In the genomic region with DNA sequence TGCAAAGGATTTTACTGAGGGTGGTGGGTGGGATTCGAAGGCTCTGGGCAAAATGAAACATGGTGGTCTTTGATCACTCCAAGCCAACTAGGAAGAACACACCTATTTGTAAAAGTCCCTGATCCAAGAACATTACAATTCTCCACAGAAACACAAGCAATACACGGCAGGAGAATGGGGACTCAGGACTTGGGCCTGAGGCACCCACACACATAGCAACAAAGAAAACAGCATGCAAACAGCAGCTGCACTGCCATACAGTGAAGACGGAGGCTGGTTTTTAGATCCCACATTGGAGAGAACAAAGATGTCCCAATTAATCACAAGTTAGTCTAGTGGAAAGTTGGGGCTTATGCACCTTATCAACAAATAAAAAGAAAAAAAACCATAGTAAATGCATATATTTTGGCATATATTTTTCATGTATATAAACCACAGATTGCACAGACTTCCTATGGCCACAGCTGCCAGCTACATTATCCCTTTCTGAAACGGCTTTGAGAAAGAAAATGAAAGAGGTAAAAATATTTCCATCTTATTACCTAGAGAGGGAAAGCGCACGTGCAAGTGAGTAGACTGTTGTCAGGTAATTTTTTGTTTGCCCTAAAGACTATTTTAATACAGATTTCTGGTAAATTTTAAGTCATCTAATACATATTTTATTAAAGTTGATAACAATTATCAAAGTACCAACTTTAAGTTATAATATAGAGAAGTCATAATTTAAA, we compare ENCODE assay signal across 16 cellular contexts.
DNase-seq lines count a peak whose midpoint lies in the region; ATAC-seq, FAIRE-seq and TF ChIP-seq lines count a peak whose summit lies in the region.
"Had no signal": no experiment of that assay in that cellular context is flagged by ENCODE, and none has a peak within 500 bp of the region (broad histone marks: within the 10 kb centered on the region; RNA-seq: fewer than 3 reads in every experiment).

No MANE protein-coding gene starts in this region.

- H4K20me1 ChIP-seq in IMR-90 (ENCODE audit: insufficient read depth, low read length) (peaks cover 4% of the 10 kb centered on the region; the same call in 1 of the 2 replicates), keratinocyte (ENCODE audit: control insufficient read depth, extremely low read depth, insufficient read depth, low read length) (no peaks in the 10 kb centered on the region)

- no peak overlapping the region for H3K56ac ChIP-seq in IMR-90 (ENCODE audit: extremely low read depth, insufficient read depth, low read length)

- TF ChIP-seq POLR2A in IMR-90 (IDR thresholded peaks at IDR 0.05; ENCODE audit: low read depth, low read length), result no peak

- H3K4me3 ChIP-seq in IMR-90 (ENCODE audit: insufficient read depth, low read depth, low read length) (no peak overlapping the region), keratinocyte (ENCODE audit: control insufficient read depth in 2 of 3, extremely low read depth in 1 of 3, insufficient read depth in 2 of 3, low read depth in 1 of 3, low read length in 3 of 3) (no peak overlapping the region)
- H3K4me3 ChIP-seq: breast epithelium, ovary had no signal

- H2BK5ac ChIP-seq in IMR-90 (ENCODE audit: low read depth, low read length, poor library complexity, severe bottlenecking), result no peak overlapping the region

- BruUV-seq in IMR-90 (replicated peaks; lab: Mats Ljungman, UMichigan), result no TSS peak

- H2BK120ac ChIP-seq in IMR-90 (ENCODE audit: low read depth, low read length), result no peak overlapping the region

- TF ChIP-seq RAD21 in IMR-90 (IDR thresholded peaks at IDR 0.05; ENCODE audit: low read length), result no peak

- H3K9ac ChIP-seq in IMR-90 (ENCODE audit: low read depth, low read length) (no peak overlapping the region), keratinocyte (ENCODE audit: control insufficient read depth, extremely low read depth, insufficient read depth, low read length) (peak overlapping the region; percentile 3)

- dilution Hi-C loops in IMR-90 (cut with HindIII; ENCODE audit: low sequenced_read_pairs, unreplicated experiment), result no loop called here
- dilution Hi-C loops in keratinocyte (cut with MboI; ENCODE audit: extremely low pct_ligation_motif_present, low sequenced_read_pairs), result no loop called here

- no CpG with 5 or more reads among the region's 6 CpGs for WGBS in IMR-90 (ENCODE audit: extremely low coverage in 2 of 2, insufficient read length in 1 of 2), 2 experiments

- in situ Hi-C loops in IMR-90 (cut with MboI; ENCODE audit: low sequenced_read_pairs), result no loop called here

- H3K4me2 ChIP-seq in IMR-90 (ENCODE audit: low read depth, low read length), result no peak overlapping the region
- H3K4me2 ChIP-seq in keratinocyte (ENCODE audit: control insufficient read depth, extremely low read depth, insufficient read depth, low read depth, low read length), result peak overlapping the region; percentile 64

- H4K5ac ChIP-seq in IMR-90 (ENCODE audit: low read depth, low read length), result no peak overlapping the region

- no peak overlapping the region for H2AK9ac ChIP-seq in IMR-90 (replicated peaks; ENCODE audit: low read depth, low read length, poor library complexity)

- 0 out of 2 replicates have a peak overlapping the region, but pooled peaks have one; percentile 23 for H2BK20ac ChIP-seq in IMR-90 (ENCODE audit: low read depth, low read length)

- no peak overlapping the region for H3K27ac ChIP-seq in IMR-90 (ENCODE audit: insufficient read depth, low read length)
- peak overlapping the region; percentile 64 for H3K27ac ChIP-seq in keratinocyte (ENCODE audit: control insufficient read depth, insufficient read depth, low read length)
- H3K27ac ChIP-seq: breast epithelium had no signal

- no peak for FAIRE-seq in keratinocyte (lab: Jason Lieb, UNC)

- ATAC-seq in GM19463 (IDR thresholded peaks at IDR 0.05; ENCODE audit: unreplicated experiment) (peak; percentile 58), IMR-90 (ENCODE audit: low read depth) (no peak), left lobe of liver (no peak), HG02623 (IDR thresholded peaks at IDR 0.05; ENCODE audit: unreplicated experiment) (no peak)
- ATAC-seq: Panc1 had no signal

- no peak overlapping the region for H3K18ac ChIP-seq in IMR-90 (ENCODE audit: low read depth, low read length)

- POLR2A ChIA-PET in IMR-90 (lab: Charles Lee; ENCODE audit: unreplicated experiment), result interaction anchor here (0.6 kb wide), 1 partner anchor 243 kb away, joined by 7 read pairs; no protein-coding TSS in a partner anchor

- H3K9me3 ChIP-seq in IMR-90 (ENCODE audit: control insufficient read depth, insufficient read depth, low read length) (no peaks in the 10 kb centered on the region), keratinocyte (ENCODE audit: control insufficient read depth, low read depth, low read length) (no peaks in the 10 kb centered on the region)
- H3K9me3 ChIP-seq: breast epithelium, ovary had no signal

- H3K79me1 ChIP-seq in IMR-90 (ENCODE audit: low read depth in 1 of 2, low read length in 2 of 2), result peaks cover 28 to 46% of the 10 kb centered on the region in 2 experiments

- H3K9me1 ChIP-seq in IMR-90 (ENCODE audit: insufficient read depth, low read length) (peaks cover 18% of the 10 kb centered on the region), keratinocyte (ENCODE audit: control insufficient read depth, extremely low read depth, insufficient read depth, low read length) (no peaks in the 10 kb centered on the region)

- no peaks in the 10 kb centered on the region for H3K79me2 ChIP-seq in keratinocyte (ENCODE audit: control insufficient read depth, insufficient read depth, low read length)

- no peak overlapping the region for H3K14ac ChIP-seq in IMR-90 (replicated peaks; ENCODE audit: low read depth, low read length)

- intact Hi-C loops in IMR-90 (cut with micrococcal nuclease), result loop anchor here (1.0 kb wide), 1 partner anchor 42 kb away; no protein-coding TSS in a partner anchor

- no peak overlapping the region for H3K4ac ChIP-seq in IMR-90 (ENCODE audit: low read depth, low read length)

- no peak for TF ChIP-seq CTCF in IMR-90 (conservative IDR thresholded peaks at IDR 0.05; ENCODE audit: low read depth, low read length)
- no peak for TF ChIP-seq CTCF in keratinocyte (optimal IDR thresholded peaks at IDR 0.05 in 1 of 3, IDR thresholded peaks at IDR 0.05 in 1 of 3, conservative IDR thresholded peaks at IDR 0.05 in 1 of 3; ENCODE audit: extremely low read depth in 1 of 3, insufficient read depth in 2 of 3, low read length in 3 of 3)

- DNase-seq in Daoy (ENCODE audit: low read depth) (peak; percentile 2), IMR-90 (peak; percentile 23), keratinocyte (ENCODE audit: low read depth, low spot score) (no peak), AML-193 (lab: John Stamatoyannopoulos, UW) (no peak), left lobe of liver (ENCODE audit: low spot score) (no peak), SHP77 (lab: John Stamatoyannopoulos, UW) (no peak)
- DNase-seq: activated CD4-positive, alpha-beta T cell treated with anti-CD3 and anti-CD28 coated beads, Interleukin-2, amount 50 U/mL, for 4 hours; activated effector memory CD4-positive, alpha-beta T cell treated with anti-CD3 and anti-CD28 coated beads, Interleukin-2, amount 50 U/mL, for 16 hours; DMS53; KBM-7; NCI-H2029; ovary had no signal

- no peak overlapping the region for H4K91ac ChIP-seq in IMR-90 (ENCODE audit: insufficient read depth, low read depth, low read length)

- H2AFZ ChIP-seq in IMR-90 (replicated peaks; ENCODE audit: low read length, poor library complexity) (no peak overlapping the region), keratinocyte (ENCODE audit: control insufficient read depth, low read length) (peak overlapping the region; percentile 4)

- H3K36me3 ChIP-seq in IMR-90 (ENCODE audit: control insufficient read depth, insufficient read depth, low read length), result no peaks in the 10 kb centered on the region
- H3K36me3 ChIP-seq in keratinocyte (ENCODE audit: control insufficient read depth in 2 of 2, extremely low read depth in 1 of 2, insufficient read depth in 2 of 2, low read length in 2 of 2), result no peaks in the 10 kb centered on the region
- H3K36me3 ChIP-seq: breast epithelium, ovary had no signal

- H3K23ac ChIP-seq in IMR-90 (ENCODE audit: low read depth, low read length), result no peak overlapping the region

- no peak overlapping the region for H4K8ac ChIP-seq in IMR-90 (ENCODE audit: low read depth in 2 of 2, low read length in 2 of 2)

- H3K4me1 ChIP-seq in IMR-90 (ENCODE audit: control insufficient read depth, insufficient read depth, low read length) (peaks cover 11% of the 10 kb centered on the region), keratinocyte (ENCODE audit: control insufficient read depth, extremely low read depth, insufficient read depth, low read length) (peaks cover 12% of the 10 kb centered on the region)
- H3K4me1 ChIP-seq: breast epithelium had no signal

- H3K27me3 ChIP-seq in IMR-90 (ENCODE audit: control insufficient read depth, insufficient read depth, low read length) (no peaks in the 10 kb centered on the region), keratinocyte (ENCODE audit: control insufficient read depth, extremely low read depth, insufficient read depth, low read length) (no peaks in the 10 kb centered on the region)
- H3K27me3 ChIP-seq: breast epithelium, ovary had no signal

- no peak overlapping the region for H2AK5ac ChIP-seq in IMR-90 (ENCODE audit: low read depth, low read length)

- no peak overlapping the region for H2BK15ac ChIP-seq in IMR-90 (ENCODE audit: low read depth, low read length)

- CTCF ChIA-PET in IMR-90 (lab: Yijun Ruan, JAX), result interaction anchor here (0.6 kb wide), 1 partner anchor 837 kb away, joined by 3 read pairs; no protein-coding TSS in a partner anchor

TF ChIP-seq in IMR-90, 13 proteins besides CTCF, POLR2A, EP300 and RAD21 (continues in another document):
- TF ChIP-seq NFE2L2 (IDR thresholded peaks at IDR 0.05; ENCODE audit: low read depth, low read length) (no peak), MXI1 (IDR thresholded peaks at IDR 0.05; ENCODE audit: borderline replicate concordance, low read depth, low read length) (no peak), FOS (IDR thresholded peaks at IDR 0.05; ENCODE audit: low read depth, low read length) (no peak), MAZ (IDR thresholded peaks at IDR 0.05; ENCODE audit: borderline replicate concordance, low read depth, low read length) (no peak), RFX5 (IDR thresholded peaks at IDR 0.05; ENCODE audit: low read depth, low read length) (no peak), RCOR1 (IDR thresholded peaks at IDR 0.05; ENCODE audit: insufficient replicate concordance, low read length) (no peak), CEBPB (IDR thresholded peaks at IDR 0.05; ENCODE audit: low read depth, low read length) (no peak), CHD1 (IDR thresholded peaks at IDR 0.05; ENCODE audit: low read depth, low read length) (no peak), BHLHE40 (IDR thresholded peaks at IDR 0.05; ENCODE audit: low read depth, low read length) (no peak)
- TF ChIP-seq, protein P1, sequence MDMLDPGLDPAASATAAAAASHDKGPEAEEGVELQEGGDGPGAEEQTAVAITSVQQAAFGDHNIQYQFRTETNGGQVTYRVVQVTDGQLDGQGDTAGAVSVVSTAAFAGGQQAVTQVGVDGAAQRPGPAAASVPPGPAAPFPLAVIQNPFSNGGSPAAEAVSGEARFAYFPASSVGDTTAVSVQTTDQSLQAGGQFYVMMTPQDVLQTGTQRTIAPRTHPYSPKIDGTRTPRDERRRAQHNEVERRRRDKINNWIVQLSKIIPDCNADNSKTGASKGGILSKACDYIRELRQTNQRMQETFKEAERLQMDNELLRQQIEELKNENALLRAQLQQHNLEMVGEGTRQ (IDR thresholded peaks at IDR 0.05; ENCODE audit: low read depth, low read length), result no peak

Comparison
In these comparisons a context has a peak if more than half of its experiments do, and no peak if none do; other contexts are left out.
1. DNase-seq: peak in Daoy (single experiment) and IMR-90 (single experiment); none in keratinocyte (single experiment), AML-193 (0 of 2), left lobe of liver (single experiment) and SHP77 (0 of 2).